8 cellular contexts compared by ENCODE assay signal in the genomic region with DNA sequence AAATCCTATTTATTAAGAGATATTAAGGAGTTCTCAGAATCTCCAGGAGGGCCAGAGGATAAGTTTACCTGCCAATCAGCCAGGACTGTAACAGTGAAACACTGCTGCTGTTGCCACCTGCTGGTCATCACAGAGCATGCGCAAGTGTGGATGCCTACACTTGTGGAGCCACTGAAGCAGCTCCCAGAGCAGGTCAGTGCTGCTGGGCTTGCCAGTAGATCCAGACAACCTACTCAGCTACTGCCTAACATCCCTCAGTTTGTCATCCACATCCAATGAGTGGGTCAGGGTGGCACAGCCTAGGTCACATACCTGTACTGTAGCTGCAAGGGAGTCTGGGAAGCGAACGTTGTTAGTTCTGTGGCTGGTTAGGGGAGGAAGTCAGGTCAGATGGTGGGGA. TPM values are rescaled to one million over a fixed set of nuclear protein-coding genes. Genes with fewer than 3 reads are reported as not detected.
DNase-seq lines count a peak whose midpoint lies in the region; ATAC-seq and TF ChIP-seq lines count a peak whose summit lies in the region.

No MANE protein-coding gene starts in this region.

- no peaks in the 10 kb centered on the region for H3K9me3 ChIP-seq in upper lobe of left lung

- TF ChIP-seq POLR2A in upper lobe of left lung (IDR thresholded peaks at IDR 0.05): no peak

- H3K27ac ChIP-seq in GM23338 (ENCODE audit: low read depth): no peak overlapping the region
- H3K27ac ChIP-seq in upper lobe of left lung: no peak overlapping the region

- H4K20me1 ChIP-seq in GM23338 (replicated peaks; ENCODE audit: insufficient read depth): no peaks in the 10 kb centered on the region

- no peak overlapping the region for H3K4me3 ChIP-seq in GM12864 (ENCODE audit: low read depth, low read length)
- H3K4me3 ChIP-seq in GM23338: no peak overlapping the region
- H3K4me3 ChIP-seq in upper lobe of left lung: no peak overlapping the region

- H3K79me2 ChIP-seq in GM23338 (replicated peaks; ENCODE audit: insufficient read depth): peaks cover 36% of the 10 kb centered on the region

- H3K9me2 ChIP-seq in GM23338 (ENCODE audit: insufficient read depth): no peaks in the 10 kb centered on the region

- ATAC-seq in GM23338 (peak; percentile 98), natural killer cell (peak; percentile 68 to 74 (median 68)), upper lobe of left lung (ENCODE audit: low FRiP score in 2 of 2) (peak; percentile 66 to 81)

- no peaks in the 10 kb centered on the region for H3K36me3 ChIP-seq in GM23338 (ENCODE audit: insufficient read depth)
- no peaks in the 10 kb centered on the region for H3K36me3 ChIP-seq in upper lobe of left lung

- 80 to 94% methylated on average over 3 of the region's 3 CpGs for WGBS in upper lobe of left lung, 2 donors

- no peaks in the 10 kb centered on the region for H3F3A ChIP-seq in GM23338 (replicated peaks; ENCODE audit: low read depth)

- intact Hi-C loops in natural killer cell (cut with micrococcal nuclease): loop anchor here (1.0 kb wide), 2 partner anchors 88 to 401 kb away; no protein-coding TSS in a partner anchor

- H3K27me3 ChIP-seq in GM23338 (ENCODE audit: insufficient read depth) (no peaks in the 10 kb centered on the region), upper lobe of left lung (no peaks in the 10 kb centered on the region)

- DNase-seq in GM12864 (ENCODE audit: low read depth) (peak; percentile 29), GM23338 (ENCODE audit: low spot score) (peak; percentile 85), Kasumi-1 (lab: John Stamatoyannopoulos, UW) (peak; percentile 17 to 30), dermis microvascular lymphatic vessel endothelial cell (ENCODE audit: low read depth in 2 of 2) (peak; percentile 23 to 64), natural killer cell (peak; percentile 31), upper lobe of left lung (peak in 1 of 2 donors; percentile 61), NCI-H2107 (lab: John Stamatoyannopoulos, UW) (no peak)
- peak; percentile 18 to 25 for DNase-seq in activated CD4-positive, alpha-beta T cell treated with anti-CD3 and anti-CD28 coated beads for 24 hours (ENCODE audit: low read depth in 2 of 2)

- peaks cover 8% of the 10 kb centered on the region; the same call in 2 of the 3 replicates for H3K36me3 Mint-ChIP-seq in GM23338 (ENCODE audit: low read depth)
- H3K36me3 Mint-ChIP-seq in natural killer cell: no peaks in the 10 kb centered on the region

- TF ChIP-seq CTCF in GM12864 (IDR thresholded peaks at IDR 0.05; ENCODE audit: low read depth, low read length, missing control alignments) (peak; percentile 86), GM23338 (conservative IDR thresholded peaks at IDR 0.05; ENCODE audit: low read depth in 2 of 2) (peak; percentile 83 to 93), natural killer cell (IDR thresholded peaks at IDR 0.05) (peak; percentile 89), upper lobe of left lung (IDR thresholded peaks at IDR 0.05) (peak in 5 of 6 experiments; percentile 52 to 64 (median 63))

- H3K27ac Mint-ChIP-seq in GM23338 (no peak overlapping the region), natural killer cell (no peak overlapping the region)

- H3K4me2 ChIP-seq in GM23338: no peak overlapping the region

- no peak overlapping the region for H2AFZ ChIP-seq in GM23338

- H3K27me3 Mint-ChIP-seq in GM23338 (ENCODE audit: insufficient read depth, low read depth, poor library complexity) (peaks cover 4% of the 10 kb centered on the region), natural killer cell (ENCODE audit: low read depth in 2 of 2) (peaks cover 16 to 26% of the 10 kb centered on the region in 2 donors)

- H3K4me1 ChIP-seq in GM23338 (ENCODE audit: insufficient read depth): peaks cover 14% of the 10 kb centered on the region
- H3K4me1 ChIP-seq in upper lobe of left lung: peaks cover 0 to 14% (median 10%) of the 10 kb centered on the region in 4 donors

- H3K9me3 Mint-ChIP-seq in GM23338 (peaks cover 3% of the 10 kb centered on the region; the same call in 2 of the 3 replicates), natural killer cell (no peaks in the 10 kb centered on the region)

- H3K4me1 Mint-ChIP-seq in GM23338 (peaks cover 21% of the 10 kb centered on the region), natural killer cell (peaks cover 21 to 27% of the 10 kb centered on the region in 2 donors)

- no peak for TF ChIP-seq EP300 in upper lobe of left lung (IDR thresholded peaks at IDR 0.05)

- no peak overlapping the region for H3K4me3 Mint-ChIP-seq in GM23338
- no peak overlapping the region for H3K4me3 Mint-ChIP-seq in natural killer cell

TF ChIP-seq in GM23338, 12 proteins besides CTCF, POLR2A, EP300 and RAD21:
- TF ChIP-seq JUNB (IDR thresholded peaks at IDR 0.05; ENCODE audit: unreplicated experiment) (no peak), CREB1 (CRISPR knock-in tag; IDR thresholded peaks at IDR 0.05; ENCODE audit: low read depth) (no peak), ZNF114 (CRISPR knock-in tag; IDR thresholded peaks at IDR 0.05) (no peak), EZH2phosphoT487 (IDR thresholded peaks at IDR 0.05; ENCODE audit: unreplicated experiment) (no peak), EZH2 (IDR thresholded peaks at IDR 0.05; ENCODE audit: low read depth, unreplicated experiment) (no peak), NANOG (IDR thresholded peaks at IDR 0.05; ENCODE audit: borderline replicate concordance) (no peak), POLR2AphosphoS5 (IDR thresholded peaks at IDR 0.05; ENCODE audit: low read depth) (no peak), ZNF331 (CRISPR knock-in tag; IDR thresholded peaks at IDR 0.05; ENCODE audit: low read depth) (no peak), STAT1 (IDR thresholded peaks at IDR 0.05; ENCODE audit: unreplicated experiment) (no peak)
- TF ChIP-seq, protein P1, sequence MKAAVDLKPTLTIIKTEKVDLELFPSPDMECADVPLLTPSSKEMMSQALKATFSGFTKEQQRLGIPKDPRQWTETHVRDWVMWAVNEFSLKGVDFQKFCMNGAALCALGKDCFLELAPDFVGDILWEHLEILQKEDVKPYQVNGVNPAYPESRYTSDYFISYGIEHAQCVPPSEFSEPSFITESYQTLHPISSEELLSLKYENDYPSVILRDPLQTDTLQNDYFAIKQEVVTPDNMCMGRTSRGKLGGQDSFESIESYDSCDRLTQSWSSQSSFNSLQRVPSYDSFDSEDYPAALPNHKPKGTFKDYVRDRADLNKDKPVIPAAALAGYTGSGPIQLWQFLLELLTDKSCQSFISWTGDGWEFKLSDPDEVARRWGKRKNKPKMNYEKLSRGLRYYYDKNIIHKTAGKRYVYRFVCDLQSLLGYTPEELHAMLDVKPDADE (IDR thresholded peaks at IDR 0.05): no peak
- TF ChIP-seq, protein P2, sequence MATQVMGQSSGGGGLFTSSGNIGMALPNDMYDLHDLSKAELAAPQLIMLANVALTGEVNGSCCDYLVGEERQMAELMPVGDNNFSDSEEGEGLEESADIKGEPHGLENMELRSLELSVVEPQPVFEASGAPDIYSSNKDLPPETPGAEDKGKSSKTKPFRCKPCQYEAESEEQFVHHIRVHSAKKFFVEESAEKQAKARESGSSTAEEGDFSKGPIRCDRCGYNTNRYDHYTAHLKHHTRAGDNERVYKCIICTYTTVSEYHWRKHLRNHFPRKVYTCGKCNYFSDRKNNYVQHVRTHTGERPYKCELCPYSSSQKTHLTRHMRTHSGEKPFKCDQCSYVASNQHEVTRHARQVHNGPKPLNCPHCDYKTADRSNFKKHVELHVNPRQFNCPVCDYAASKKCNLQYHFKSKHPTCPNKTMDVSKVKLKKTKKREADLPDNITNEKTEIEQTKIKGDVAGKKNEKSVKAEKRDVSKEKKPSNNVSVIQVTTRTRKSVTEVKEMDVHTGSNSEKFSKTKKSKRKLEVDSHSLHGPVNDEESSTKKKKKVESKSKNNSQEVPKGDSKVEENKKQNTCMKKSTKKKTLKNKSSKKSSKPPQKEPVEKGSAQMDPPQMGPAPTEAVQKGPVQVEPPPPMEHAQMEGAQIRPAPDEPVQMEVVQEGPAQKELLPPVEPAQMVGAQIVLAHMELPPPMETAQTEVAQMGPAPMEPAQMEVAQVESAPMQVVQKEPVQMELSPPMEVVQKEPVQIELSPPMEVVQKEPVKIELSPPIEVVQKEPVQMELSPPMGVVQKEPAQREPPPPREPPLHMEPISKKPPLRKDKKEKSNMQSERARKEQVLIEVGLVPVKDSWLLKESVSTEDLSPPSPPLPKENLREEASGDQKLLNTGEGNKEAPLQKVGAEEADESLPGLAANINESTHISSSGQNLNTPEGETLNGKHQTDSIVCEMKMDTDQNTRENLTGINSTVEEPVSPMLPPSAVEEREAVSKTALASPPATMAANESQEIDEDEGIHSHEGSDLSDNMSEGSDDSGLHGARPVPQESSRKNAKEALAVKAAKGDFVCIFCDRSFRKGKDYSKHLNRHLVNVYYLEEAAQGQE (IDR thresholded peaks at IDR 0.05; ENCODE audit: unreplicated experiment): no peak

RNA-seq across cellular contexts. Expression of a gene that starts 18.3 kb away (rescaled TPM):
- 21.2 and 24.5 TPM in 2 replicates for total RNA-seq in GM23338 (2014; rRNA removed; shearing (Covaris generic))
- polyA plus RNA-seq in GM23338 (2016; fragmentation: Nextera tagmentation; extraction: Ambion mirVana): 10.5 and 11.2 TPM in 2 replicates
- total RNA-seq in dermis microvascular lymphatic vessel endothelial cell (25.2 and 48.5 TPM in 2 replicates), natural killer cell (under 1 TPM; 0.38 to 0.75 (median 0.68) TPM), upper lobe of left lung (10 to 100 TPM; 37.3 to 80.2 (median 56.6) TPM)

Comparison
In these comparisons a context has a peak if more than half of its experiments do, and no peak if none do; other contexts are left out.
1. RNA of a gene that starts 18.3 kb away (total RNA-seq): 37.3 to 80.2 TPM in upper lobe of left lung, 25.2 to 48.5 TPM in dermis microvascular lymphatic vessel endothelial cell and 21.2 to 24.5 TPM in GM23338; 0.38 to 0.75 TPM in natural killer cell; every median in the first group is over 10 times any median in the second.
2. Peak in every context shown above with its lines, with median percentiles within 50 percentile points of each other: CTCF ChIP-seq and ATAC-seq.